In the genomic region with DNA sequence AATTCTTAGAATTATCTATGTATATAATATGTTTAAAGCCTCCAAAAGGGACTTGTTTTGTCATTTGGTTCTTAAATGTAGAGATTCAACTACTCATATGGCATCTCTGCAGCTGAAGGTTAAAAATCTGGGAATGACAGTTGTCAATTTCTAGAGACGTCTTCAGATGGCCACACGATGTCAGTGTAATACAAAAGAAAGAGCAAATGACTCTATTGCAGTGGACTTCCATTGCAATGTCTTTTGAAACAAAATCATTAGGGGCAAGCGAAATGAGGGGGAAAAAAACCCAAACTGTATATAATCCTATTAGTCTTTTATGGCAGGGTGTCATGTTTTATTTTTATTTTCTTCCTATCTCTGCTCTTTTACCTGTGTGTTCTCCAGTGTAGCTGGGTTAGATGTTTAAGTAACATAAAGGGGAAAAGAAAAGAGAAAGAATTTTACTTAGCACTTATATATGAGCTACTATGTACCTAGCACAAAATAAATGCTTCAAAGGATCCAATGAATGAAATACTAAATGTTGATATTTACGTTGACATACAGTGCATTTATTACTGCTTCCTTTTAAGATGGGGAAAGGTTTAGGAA, we compare ENCODE assay signal across 8 cellular contexts. TPM values are rescaled to one million over a fixed set of nuclear protein-coding genes. Genes with fewer than 3 reads are reported as not detected.
DNase-seq lines count a peak whose midpoint lies in the region; ATAC-seq and TF ChIP-seq lines count a peak whose summit lies in the region.

No MANE protein-coding gene starts in this region.

- no peaks in the 10 kb centered on the region for H3K9me3 ChIP-seq in cardiac muscle cell (ENCODE audit: low read depth)
- no peaks in the 10 kb centered on the region for H3K9me3 ChIP-seq in Panc1 (ENCODE audit: control insufficient read depth, insufficient read depth, low read depth, low read length)
- H3K9me3 ChIP-seq in colonic mucosa = no peaks in the 10 kb centered on the region

- intact Hi-C loops in Right ventricle myocardium inferior (cut with DNase I) (loop anchor here (2.0 to 5.0 kb wide), 2 partner anchors 236 to 292 kb away; no protein-coding TSS in a partner anchor), Panc1 (cut with micrococcal nuclease; ENCODE audit: unreplicated experiment) (loop anchor here (1.0 to 5.0 kb wide), 5 partner anchors 236 to 374 kb away; no protein-coding TSS in a partner anchor), sciatic nerve (cut with DNase I) (no loop called here), colonic mucosa (cut with DNase I) (loop anchor here (10.0 kb wide), 1 partner anchor 240 kb away; no protein-coding TSS in a partner anchor)

- TF ChIP-seq CTCF in cardiac muscle cell (IDR thresholded peaks at IDR 0.05; ENCODE audit: low read depth, low read length) = peak; percentile 53
- peak; percentile 67; the same call in 1 of the 2 replicates for TF ChIP-seq CTCF in Panc1 (IDR thresholded peaks at IDR 0.05)
- TF ChIP-seq CTCF in fibroblast of pulmonary artery (IDR thresholded peaks at IDR 0.05; ENCODE audit: low read length, missing control alignments) = peak; percentile 63
- TF ChIP-seq CTCF in colonic mucosa (IDR thresholded peaks at IDR 0.05) = no peak

- H3K36me3 ChIP-seq in cardiac muscle cell = no peaks in the 10 kb centered on the region
- H3K36me3 ChIP-seq in Panc1 (ENCODE audit: control insufficient read depth, insufficient read depth, low read length) = no peaks in the 10 kb centered on the region
- no peaks in the 10 kb centered on the region for H3K36me3 ChIP-seq in colonic mucosa

- H3K27me3 ChIP-seq in cardiac muscle cell = no peaks in the 10 kb centered on the region
- no peaks in the 10 kb centered on the region for H3K27me3 ChIP-seq in Panc1 (ENCODE audit: control insufficient read depth, insufficient read depth, low read length)
- H3K27me3 ChIP-seq in colonic mucosa = no peaks in the 10 kb centered on the region

- POLR2A ChIA-PET in Panc1 (lab: Charles Lee) = no interaction called here

- no peak overlapping the region for H3K9ac ChIP-seq in colonic mucosa (ENCODE audit: low read depth in 2 of 2, low read length in 2 of 2)

- BruUV-seq in Panc1 (replicated peaks; lab: Mats Ljungman, UMichigan) = no TSS peak

- H3K4me3 ChIP-seq in cardiac muscle cell (no peak overlapping the region), Panc1 (ENCODE audit: low read depth in 2 of 2, low read length in 2 of 2) (no peak overlapping the region), fibroblast of pulmonary artery (replicated peaks; ENCODE audit: low read depth, low read length) (no peak overlapping the region), colonic mucosa (no peak overlapping the region)

- ATAC-seq in Right ventricle myocardium inferior (no peak), Panc1 (peak; percentile 85), sciatic nerve (peak; percentile 79)

- H3K4me1 ChIP-seq in cardiac muscle cell (ENCODE audit: low read depth) (no peaks in the 10 kb centered on the region), Panc1 (ENCODE audit: control insufficient read depth, insufficient read depth, low read length) (no peaks in the 10 kb centered on the region; the same call in 1 of the 2 replicates), colonic mucosa (no peaks in the 10 kb centered on the region)

- in situ Hi-C loops in Panc1 (cut with HindIII; ENCODE audit: low pct_unique_long_range_greater_than_20kb, low sequenced_read_pairs) = no loop called here

- DNase-seq in cardiac muscle cell (ENCODE audit: low read depth in 1 of 2, low spot score in 1 of 2) = peak; percentile 42 to 69
- no peak for DNase-seq in Right ventricle myocardium inferior (ENCODE audit: missing footprints)
- DNase-seq in Panc1 (ENCODE audit: low read depth, low spot score) = no peak
- peak; percentile 75 for DNase-seq in fibroblast of pulmonary artery (ENCODE audit: low read depth)
- no peak for DNase-seq in sciatic nerve (ENCODE audit: low spot score)
- DNase-seq in occipital lobe (lab: John Stamatoyannopoulos, UW) = no peak
- DNase-seq in colonic mucosa = no peak
- DNase-seq in 8988T = no peak

- CTCF ChIA-PET in Panc1 (lab: Charles Lee) = interaction anchor here (0.7 to 1.3 kb wide), 4 partner anchors 30 to 373 kb away, joined by 3 to 4 read pairs (median 4); no protein-coding TSS in a partner anchor

- H3K27ac ChIP-seq in cardiac muscle cell (no peak overlapping the region), Panc1 (ENCODE audit: low read length) (no peak overlapping the region), colonic mucosa (no peak overlapping the region)

RNA-seq across cellular contexts. Expression of a gene that starts 26.2 kb away (rescaled TPM):
- 17.2 and 20.1 TPM in 2 replicates for total RNA-seq in cardiac muscle cell
- 44.3 and 48.1 TPM in 2 replicates for polyA plus RNA-seq in cardiac muscle cell
- total RNA-seq in Right ventricle myocardium inferior = 12.5 TPM
- 155 TPM for total RNA-seq in Panc1 (2021; ENCODE audit: unreplicated experiment)
- polyA plus RNA-seq in Panc1 (2012; ENCODE audit: insufficient read length) = 226 TPM
- 176 TPM for total RNA-seq in sciatic nerve
- total RNA-seq in occipital lobe = 6.9 TPM
- 100 to 1,000 TPM in 1 of 2 donors, 10 to 100 TPM in 1; 19.4 to 115 TPM for total RNA-seq in colonic mucosa

Comparison
In these comparisons a context has a peak if more than half of its experiments do, and no peak if none do; other contexts are left out.
1. DNase-seq: peak in cardiac muscle cell (2 of 2) and fibroblast of pulmonary artery (single experiment); none in Right ventricle myocardium inferior (single experiment), Panc1 (single experiment), sciatic nerve (single experiment), occipital lobe (single experiment), colonic mucosa (single experiment) and 8988T (single experiment).